21 cellular contexts compared by ENCODE assay signal in genomic region chr10:77840636-77841035, GRCh38.
"Had no signal": no experiment of that assay in that cellular context is flagged by ENCODE, and none has a peak within 500 bp of the region (broad histone marks: within the 10 kb centered on the region; RNA-seq: fewer than 3 reads in every experiment).

No MANE protein-coding gene starts in this region.

- ATAC-seq: left lobe of liver; natural killer cell treated with Interleukin-12 subunit alpha and Interleukin-12 subunit beta and Interleukin-15 and Interleukin-18, amount 100 ng/mL, for 72 hours; sciatic nerve; stimulated activated effector memory CD8-positive, alpha-beta T cell treated with anti-CD3 and anti-CD28 coated beads, Interleukin-12 subunit alpha, Interleukin-12 subunit beta, amount 100 ng/mL, for 72 hours; stimulated activated naive CD8-positive, alpha-beta T cell treated with anti-CD3 and anti-CD28 coated beads, Interleukin-15, Interleukin-2, amounts not matched to agents 100 U/mL and 50 U/mL, for 24 hours had no signal

- H3K36me3 Mint-ChIP-seq: naive B cell; natural killer cell treated with Interleukin-12 subunit alpha and Interleukin-12 subunit beta and Interleukin-15 and Interleukin-18, amount 100 ng/mL, for 72 hours had no signal

- H3K9me3 ChIP-seq: right atrium auricular region, thoracic aorta, transverse colon, vagina had no signal

- H3K27me3 Mint-ChIP-seq: naive B cell; natural killer cell treated with Interleukin-12 subunit alpha and Interleukin-12 subunit beta and Interleukin-15 and Interleukin-18, amount 100 ng/mL, for 72 hours; progenitor cell of endocrine pancreas had no signal

- H3K4me3 ChIP-seq: dorsolateral prefrontal cortex, right atrium auricular region, smooth muscle cell, thoracic aorta, transverse colon, vagina had no signal

- H3K27ac Mint-ChIP-seq: naive B cell; natural killer cell treated with Interleukin-12 subunit alpha and Interleukin-12 subunit beta and Interleukin-15 and Interleukin-18, amount 100 ng/mL, for 72 hours; progenitor cell of endocrine pancreas; stimulated activated effector memory CD8-positive, alpha-beta T cell treated with anti-CD3 and anti-CD28 coated beads, Interleukin-12 subunit alpha, Interleukin-12 subunit beta, amount 100 ng/mL, for 72 hours had no signal

- H3K9ac ChIP-seq: parathyroid adenoma had no signal

- H3K4me3 Mint-ChIP-seq: immature natural killer cell; naive B cell; natural killer cell treated with Interleukin-12 subunit alpha and Interleukin-12 subunit beta and Interleukin-15 and Interleukin-18, amount 100 ng/mL, for 72 hours; neural crest cell; stimulated activated effector memory CD8-positive, alpha-beta T cell treated with anti-CD3 and anti-CD28 coated beads, Interleukin-12 subunit alpha, Interleukin-12 subunit beta, amount 100 ng/mL, for 72 hours had no signal

- H2AFZ ChIP-seq: parathyroid adenoma had no signal

- DNase-seq: cerebellar nuclear complex; dorsolateral prefrontal cortex; effector CD4-positive, alpha-beta T cell; hypothalamus; immature natural killer cell; naive B cell; stimulated activated CD4-positive, alpha-beta T cell treated with anti-CD3 and anti-CD28 coated beads, Interleukin-2, amount 100 ng/mL, for 24 hours; stimulated activated CD4-positive, alpha-beta T cell treated with anti-CD3 and anti-CD28 coated beads, Interleukin-4, amount 100 ng/mL, for 24 hours; stimulated activated naive CD8-positive, alpha-beta T cell treated with anti-CD3 and anti-CD28 coated beads, Interleukin-15, Interleukin-2, amounts not matched to agents 100 U/mL and 50 U/mL, for 24 hours; transverse colon had no signal

- H3K27me3 ChIP-seq: dorsolateral prefrontal cortex, right atrium auricular region, transverse colon, vagina had no signal

- H3K27ac ChIP-seq: dorsolateral prefrontal cortex, parathyroid adenoma, right atrium auricular region, thoracic aorta, transverse colon, vagina had no signal

- H3K4me2 ChIP-seq: smooth muscle cell had no signal

- H3K9me3 Mint-ChIP-seq: immature natural killer cell; naive B cell; natural killer cell treated with Interleukin-12 subunit alpha and Interleukin-12 subunit beta and Interleukin-15 and Interleukin-18, amount 100 ng/mL, for 72 hours; neural crest cell; stimulated activated effector memory CD8-positive, alpha-beta T cell treated with anti-CD3 and anti-CD28 coated beads, Interleukin-12 subunit alpha, Interleukin-12 subunit beta, amount 100 ng/mL, for 72 hours had no signal
